32 cellular contexts compared by ENCODE assay signal in genomic region chr9:81303658-81304057, GRCh38.
"Had no signal": no experiment of that assay in that cellular context is flagged by ENCODE, and none has a peak within 500 bp of the region (broad histone marks: within the 10 kb centered on the region; RNA-seq: fewer than 3 reads in every experiment).

No MANE protein-coding gene starts in this region.

- H3K36me3 ChIP-seq: MG63, Peyer's patch, SJSA1 had no signal

- H3K4me1 ChIP-seq: Peyer's patch, SJSA1 had no signal

- H3K27ac ChIP-seq: KMS-11, Peyer's patch, SJSA1 had no signal

- DNase-seq: Karpas-422, KBM-7, MG63, NCI-H1048, NCI-H1092 treated with DMSO at 0.1 percent for 48 hours, NCI-H1105 treated with DMSO at 0.1 percent for 48 hours, NCI-H1417, NCI-H1436, NCI-H146, NCI-H1694, NCI-H187, NCI-H1930, NCI-H2029 treated with DMSO at 0.1 percent for 48 hours, NCI-H2081 treated with DMSO at 0.1 percent for 48 hours, NCI-H2107, NCI-H2171, NCI-H226, NCI-H446 treated with DMSO at 0.1 percent for 48 hours, NCI-H510A, NCI-H524, NCI-H526, NCI-H69, NCI-H748 treated with DMSO at 0.1 percent for 48 hours, NCI-H82, Peyer's patch, Right ventricle myocardium superior, RPMI8226, SHP77 treated with DMSO at 0.1 percent for 48 hours, SK-N-SH, SW 1271 had no signal

- H3K4me2 ChIP-seq: KMS-11, SK-N-SH had no signal

- H3K9me2 ChIP-seq: SK-N-SH had no signal

- H3K4me3 ChIP-seq: MG63, Peyer's patch, SJSA1 had no signal

- H3K27me3 ChIP-seq: MG63, Peyer's patch, SJSA1 had no signal

- H3K9ac ChIP-seq: KMS-11, SK-N-SH had no signal

- H3K9me3 ChIP-seq: MG63, SJSA1, SK-N-SH had no signal
